9 cellular contexts compared by ENCODE assay signal in genomic region chr22:50247748-50248147, GRCh38. TPM values are rescaled to one million over a fixed set of nuclear protein-coding genes. Genes with fewer than 3 reads are reported as not detected.
DNase-seq lines count a peak whose midpoint lies in the region; ATAC-seq and TF ChIP-seq lines count a peak whose summit lies in the region.
"Had no signal": no experiment of that assay in that cellular context is flagged by ENCODE, and none has a peak within 500 bp of the region (broad histone marks: within the 10 kb centered on the region; RNA-seq: fewer than 3 reads in every experiment).

No MANE protein-coding gene starts in this region.

- DNase-seq in NCI-H82 (lab: John Stamatoyannopoulos, UW) (peak; percentile 58), NCI-H82 treated with DMSO at 0.1 percent for 48 hours (lab: John Stamatoyannopoulos, UW; ENCODE audit: unreplicated experiment) (no peak), NCI-H748 (lab: John Stamatoyannopoulos, UW; ENCODE audit: unreplicated experiment) (peak; percentile 95), adipocyte (ENCODE audit: low read depth) (peak; percentile 31), natural killer cell (peak; percentile 36), gastrocnemius medialis (no peak)

- peak overlapping the region; percentile 70 for H3K4me3 Mint-ChIP-seq in natural killer cell

- H3K36me3 ChIP-seq in adipocyte (ENCODE audit: control insufficient read depth, insufficient read depth, low read length, severe bottlenecking) = peaks cover 17% of the 10 kb centered on the region
- peaks cover 0 to 7% of the 10 kb centered on the region in 2 donors for H3K36me3 ChIP-seq in gastrocnemius medialis

- peaks cover 8 to 35% of the 10 kb centered on the region in 2 donors for H3K4me1 Mint-ChIP-seq in natural killer cell

- H3K4me3 ChIP-seq in adipocyte (ENCODE audit: low read length) = no peak overlapping the region
- no peak overlapping the region for H3K4me3 ChIP-seq in gastrocnemius medialis

- peak overlapping the region in 2 of 4 donors; percentile 91 to 98 for H3K27ac ChIP-seq in gastrocnemius medialis

- no peaks in the 10 kb centered on the region for H3K27me3 Mint-ChIP-seq in natural killer cell (ENCODE audit: low read depth in 2 of 2)
- H3K27me3 Mint-ChIP-seq: stimulated activated naive CD8-positive, alpha-beta T cell treated with anti-CD3 and anti-CD28 coated beads, Interleukin-15, amount 100 ng/mL, for 72 hours had no signal

- no peak for TF ChIP-seq POLR2A in gastrocnemius medialis (IDR thresholded peaks at IDR 0.05)

- H3K9me3 ChIP-seq in adipocyte (ENCODE audit: control insufficient read depth, low read length) (no peaks in the 10 kb centered on the region), gastrocnemius medialis (no peaks in the 10 kb centered on the region)

- no peaks in the 10 kb centered on the region for H3K36me3 Mint-ChIP-seq in natural killer cell

- ATAC-seq in natural killer cell (no peak), gastrocnemius medialis (no peak), GM21723 (IDR thresholded peaks at IDR 0.05; ENCODE audit: unreplicated experiment) (no peak), GM21737 (IDR thresholded peaks at IDR 0.05; ENCODE audit: unreplicated experiment) (no peak)
- ATAC-seq: stimulated activated naive CD8-positive, alpha-beta T cell treated with anti-CD3 and anti-CD28 coated beads, Interleukin-15, amount 100 ng/mL, for 72 hours had no signal

- no peaks in the 10 kb centered on the region for H3K9me3 Mint-ChIP-seq in natural killer cell
- H3K9me3 Mint-ChIP-seq: stimulated activated naive CD8-positive, alpha-beta T cell treated with anti-CD3 and anti-CD28 coated beads, Interleukin-15, amount 100 ng/mL, for 72 hours had no signal

- intact Hi-C loops in natural killer cell (cut with micrococcal nuclease) (no loop called here), gastrocnemius medialis (cut with DNase I; ENCODE audit: low total_unique reads) (no loop called here)

- no peaks in the 10 kb centered on the region for H3K27me3 ChIP-seq in adipocyte (replicated peaks; ENCODE audit: control insufficient read depth, insufficient read depth, low read length)
- no peaks in the 10 kb centered on the region for H3K27me3 ChIP-seq in gastrocnemius medialis

- H3K27ac Mint-ChIP-seq in natural killer cell = peak overlapping the region; percentile 65 to 78

- H3K4me1 ChIP-seq in adipocyte (ENCODE audit: control insufficient read depth, insufficient read depth, low read length) (peaks cover 22% of the 10 kb centered on the region), gastrocnemius medialis (peaks cover 38 to 51% of the 10 kb centered on the region in 2 donors)

- H3K9ac ChIP-seq in adipocyte (ENCODE audit: low read length) = no peak overlapping the region

- no peak for TF ChIP-seq CTCF in natural killer cell (IDR thresholded peaks at IDR 0.05)
- TF ChIP-seq CTCF in gastrocnemius medialis (IDR thresholded peaks at IDR 0.05 in 4 of 5, conservative IDR thresholded peaks at IDR 0.05 in 1 of 5) = no peak

- in situ Hi-C loops in gastrocnemius medialis (cut with MboI; ENCODE audit: low sequenced_read_pairs in 4 of 4) = no loop called here

RNA-seq across cellular contexts. Expression of gene TUBGCP6, which starts 2.9 kb away (rescaled TPM):
- 100 to 1,000 TPM; 105 to 126 (median 118) TPM for total RNA-seq in natural killer cell
- 10 to 100 TPM; 18.7 to 27.4 (median 19.2) TPM for total RNA-seq in gastrocnemius medialis

RNA-seq across cellular contexts. Expression of gene HDAC10, which starts 3.3 kb away (rescaled TPM):
- total RNA-seq in natural killer cell (100 to 1,000 TPM; 112 to 131 (median 123) TPM), gastrocnemius medialis (10 to 100 TPM in 2 of 4 donors, 1 to 10 TPM in 2; 4.1 to 24.9 (median 8.6) TPM)

RNA-seq across cellular contexts. Expression of gene MAPK12, which starts 13.7 kb away (rescaled TPM):
- 1 to 10 TPM; 2.2 to 2.5 (median 2.4) TPM for total RNA-seq in natural killer cell
- 100 to 1,000 TPM; 126 to 290 (median 219) TPM for total RNA-seq in gastrocnemius medialis

RNA-seq across cellular contexts. Expression of gene MAPK11, which starts 22.4 kb away (rescaled TPM):
- total RNA-seq in natural killer cell = 1 to 10 TPM; 2.2 to 3.1 (median 2.2) TPM
- 1 to 10 TPM; 1.8 to 4.2 (median 3.4) TPM for total RNA-seq in gastrocnemius medialis

RNA-seq across cellular contexts. Expression of gene SELENOO, which starts 46.9 kb away (rescaled TPM):
- total RNA-seq in natural killer cell = 10 to 100 TPM; 37.3 to 45.2 (median 37.6) TPM
- 10 to 100 TPM; 26.4 to 54.9 (median 34.0) TPM for total RNA-seq in gastrocnemius medialis

Comparison
In these comparisons a context has a peak if more than half of its experiments do, and no peak if none do; other contexts are left out.
1. DNase-seq: peak in NCI-H82 (single experiment), NCI-H748 (single experiment), adipocyte (single experiment) and natural killer cell (single experiment); none in NCI-H82 treated with DMSO at 0.1 percent for 48 hours (single experiment) and gastrocnemius medialis (0 of 2).
2. RNA of gene HDAC10, which starts 3.3 kb away (total RNA-seq): 112 to 131 TPM in natural killer cell; 4.1 to 24.9 TPM in gastrocnemius medialis; every median in the first group is over 4 times any median in the second.
3. RNA of gene MAPK12, which starts 13.7 kb away (total RNA-seq): 126 to 290 TPM in gastrocnemius medialis; 2.2 to 2.5 TPM in natural killer cell; every median in the first group is over 10 times any median in the second.